Comparison of ENCODE assay signal across 8 cellular contexts in genomic region chr1:1399187-1399869, GRCh38. TPM values are rescaled to one million over a fixed set of nuclear protein-coding genes. Genes with fewer than 3 reads are reported as not detected.
A peak's percentile ranks its signal among the peaks of the same experiment; 100 is the strongest.
DNase-seq lines count a peak whose midpoint lies in the region; ATAC-seq and TF ChIP-seq lines count a peak whose summit lies in the region.

Gene CCNL2, minus strand, starts transcription at chr1:1399335. Its CDS starts 29 bp downstream, at chr1:1399306.

- ATAC-seq in HG02588 (IDR thresholded peaks at IDR 0.05; ENCODE audit: unreplicated experiment) (peak; percentile 89), omental fat pad (ENCODE audit: low FRiP score) (peak; percentile 98)

- H4K20me1 ChIP-seq in SK-N-SH (ENCODE audit: insufficient read depth): no peaks in the 10 kb centered on the region

- peaks cover 27% of the 10 kb centered on the region for H3F3A ChIP-seq in SK-N-SH (replicated peaks; ENCODE audit: insufficient read depth)

- H3K4me1 ChIP-seq in SK-N-SH (ENCODE audit: control insufficient read depth in 1 of 2, insufficient read depth in 2 of 2, low read depth in 1 of 2, low read length in 1 of 2) (peaks cover 6 to 23% of the 10 kb centered on the region in 2 experiments; a peak in 1 of 4 replicates), testis (peaks cover 18% of the 10 kb centered on the region)

- H3K27ac ChIP-seq in SK-N-SH (ENCODE audit: low read depth in 2 of 2, low read length in 1 of 2): peak within 1 kb of the TSS; percentile 72 to 85
- peak within 1 kb of the TSS; percentile 70 to 86 for H3K27ac ChIP-seq in testis

- peak within 1 kb of the TSS; percentile 97 for H3K4me3 Mint-ChIP-seq in activated naive CD4-positive, alpha-beta T cell treated with anti-CD3 and anti-CD28 coated beads, Interleukin-2, amount 50 U/mL, for 24 hours

- TF ChIP-seq RAD21 in SK-N-SH (IDR thresholded peaks at IDR 0.05; ENCODE audit: low read length): no peak

- H3K36me3 ChIP-seq in SK-N-SH (replicated peaks in 1 of 2; ENCODE audit: control insufficient read depth in 1 of 2, insufficient read depth in 2 of 2, low read length in 1 of 2) (peaks cover 24 to 35% of the 10 kb centered on the region in 2 experiments), testis (ENCODE audit: low read depth, missing control alignments) (no peaks in the 10 kb centered on the region)

- H3K27me3 ChIP-seq in SK-N-SH (ENCODE audit: insufficient read depth) (no peaks in the 10 kb centered on the region), testis (no peaks in the 10 kb centered on the region)

- peak; percentile 38 for TF ChIP-seq CTCF in GM10266 (IDR thresholded peaks at IDR 0.05; ENCODE audit: control insufficient read depth, insufficient read depth, low read depth, missing control alignments)
- TF ChIP-seq CTCF in SK-N-SH (IDR thresholded peaks at IDR 0.05): peak; percentile 53
- no peak for TF ChIP-seq CTCF in omental fat pad (IDR thresholded peaks at IDR 0.05)
- TF ChIP-seq CTCF in testis (IDR thresholded peaks at IDR 0.05): peak; percentile 53 to 68 (median 59)

- no peak for TF ChIP-seq POLR2A in testis (IDR thresholded peaks at IDR 0.05)

- TF ChIP-seq EP300 in SK-N-SH (IDR thresholded peaks at IDR 0.05; ENCODE audit: borderline replicate concordance in 1 of 2, low read depth in 1 of 2, low read length in 1 of 2): peak in 1 of 2 experiments; percentile 20; a peak in 1 of 4 replicates

- no peaks in the 10 kb centered on the region for H3K27me3 Mint-ChIP-seq in activated naive CD4-positive, alpha-beta T cell treated with anti-CD3 and anti-CD28 coated beads, Interleukin-2, amount 50 U/mL, for 24 hours

- H3K9ac ChIP-seq in SK-N-SH: peak within 1 kb of the TSS; percentile 93

- peak within 1 kb of the TSS; percentile 85 for H3K27ac Mint-ChIP-seq in activated naive CD4-positive, alpha-beta T cell treated with anti-CD3 and anti-CD28 coated beads, Interleukin-2, amount 50 U/mL, for 24 hours

- H3K4me1 Mint-ChIP-seq in activated naive CD4-positive, alpha-beta T cell treated with anti-CD3 and anti-CD28 coated beads, Interleukin-2, amount 50 U/mL, for 24 hours: peaks cover 45% of the 10 kb centered on the region

- H3K9me2 ChIP-seq in SK-N-SH: no peaks in the 10 kb centered on the region

- CTCF ChIA-PET in SK-N-SH (lab: Yijun Ruan, JAX): interaction anchor here (0.7 to 3.8 kb wide), 8 partner anchors 8 to 219 kb away, joined by 3 to 16 read pairs (median 3); partner anchors contain the start of genes ATAD3A and MRPL20

- H3K9me3 ChIP-seq in SK-N-SH: no peaks in the 10 kb centered on the region
- no peaks in the 10 kb centered on the region for H3K9me3 ChIP-seq in testis

- no CpG with 5 or more reads among the region's 86 CpGs for WGBS in SK-N-SH (ENCODE audit: low lambda C conversion rate)
- WGBS in testis, 2 donors: 1 to 3% methylated on average over 6 to 75 of the region's 86 CpGs

- H3K4me3 ChIP-seq in SK-N-SH (ENCODE audit: low read depth in 2 of 2, low read length in 1 of 2): peak within 1 kb of the TSS; percentile 74 to 78
- peak within 1 kb of the TSS; percentile 93 to 100 for H3K4me3 ChIP-seq in testis

- intact Hi-C loops in testis (cut with DNase I; ENCODE audit: low total_unique reads): no loop called here

- peak within 1 kb of the TSS; percentile 63; the same call in 1 of the 2 replicates for H2AFZ ChIP-seq in SK-N-SH (ENCODE audit: low read depth)

- POLR2A ChIA-PET in SK-N-SH (lab: Yijun Ruan, JAX): interaction anchor here (0.6 to 2.1 kb wide), 6 partner anchors 8 to 28 kb away, joined by 3 to 15 read pairs (median 6); partner anchors contain the start of genes AURKAIP1 and MRPL20

- peak within 1 kb of the TSS; percentile 94 for H3K4me2 ChIP-seq in SK-N-SH

- peaks cover 91% of the 10 kb centered on the region for H3K79me2 ChIP-seq in SK-N-SH (ENCODE audit: insufficient read depth)

- peak; percentile 99 for DNase-seq in GM10266 (ENCODE audit: extremely low spot score)
- peak; percentile 92 for DNase-seq in NCI-H1048 (lab: John Stamatoyannopoulos, UW)
- DNase-seq in SK-N-SH: peak; percentile 99
- DNase-seq in glomerular endothelial cell (ENCODE audit: extremely low read depth, low read depth, low spot score): peak; percentile 69
- DNase-seq in omental fat pad (ENCODE audit: low spot score): peak; percentile 81
- DNase-seq in testis: peak; percentile 98

- H3K9me3 Mint-ChIP-seq in activated naive CD4-positive, alpha-beta T cell treated with anti-CD3 and anti-CD28 coated beads, Interleukin-2, amount 50 U/mL, for 24 hours: no peaks in the 10 kb centered on the region

- H3K36me3 Mint-ChIP-seq in activated naive CD4-positive, alpha-beta T cell treated with anti-CD3 and anti-CD28 coated beads, Interleukin-2, amount 50 U/mL, for 24 hours: peaks cover 18% of the 10 kb centered on the region

TF ChIP-seq in SK-N-SH, 30 proteins besides CTCF, POLR2A, EP300 and RAD21 (continues in another document):
- TF ChIP-seq REST (IDR thresholded peaks at IDR 0.05; ENCODE audit: low read depth, low read length) (no peak), TAF1 (IDR thresholded peaks at IDR 0.05; ENCODE audit: borderline replicate concordance, low read depth, low read length) (peak; percentile 46), GATA2 (CRISPR knock-in tag; IDR thresholded peaks at IDR 0.05) (no peak), YY1 (IDR thresholded peaks at IDR 0.05; ENCODE audit: low read depth) (peak; percentile 91), SMC3 (IDR thresholded peaks at IDR 0.05; ENCODE audit: low read depth, low read length) (no peak), RFX5 (IDR thresholded peaks at IDR 0.05; ENCODE audit: low read length) (0 out of 2 replicates have a peak, but pooled peaks have one; percentile 31), FOXJ3 (CRISPR knock-in tag; IDR thresholded peaks at IDR 0.05) (no peak), RXRA (IDR thresholded peaks at IDR 0.05; ENCODE audit: borderline replicate concordance, low read depth) (no peak), SIN3A (IDR thresholded peaks at IDR 0.05; ENCODE audit: borderline replicate concordance, low read depth, low read length) (no peak), MAX (IDR thresholded peaks at IDR 0.05; ENCODE audit: low read depth) (peak; percentile 85; the same call in 1 of the 2 replicates), MXI1 (IDR thresholded peaks at IDR 0.05; ENCODE audit: low read depth, low read length) (peak; percentile 94), GABPA (IDR thresholded peaks at IDR 0.05; ENCODE audit: low read depth) (peak; percentile 89), ELF1 (IDR thresholded peaks at IDR 0.05) (peak; percentile 95), MEF2A (IDR thresholded peaks at IDR 0.05; ENCODE audit: borderline replicate concordance, low read depth) (no peak), TCF12 (IDR thresholded peaks at IDR 0.05) (no peak), POLR2AphosphoS5 (IDR thresholded peaks at IDR 0.05; ENCODE audit: low read depth, low read length) (peak; percentile 76), CHD2 (IDR thresholded peaks at IDR 0.05; ENCODE audit: low read length, partially characterized antibody) (peak; percentile 91), USF2 (IDR thresholded peaks at IDR 0.05; ENCODE audit: borderline replicate concordance, low read depth, low read length) (no peak), EZH2phosphoT487 (IDR thresholded peaks at IDR 0.05; ENCODE audit: borderline replicate concordance, low read depth) (no peak), FOSL2 (IDR thresholded peaks at IDR 0.05; ENCODE audit: borderline replicate concordance, low read depth) (no peak)

RNA-seq across cellular contexts. Expression of gene CCNL2, which starts in this region (rescaled TPM):
- 362 and 475 TPM in 2 replicates for polyA plus RNA-seq in SK-N-SH (2012; rRNA removed)
- 51.6 and 68.2 TPM in 2 replicates for polyA plus RNA-seq in SK-N-SH (2012; cell fraction: cytosol; rRNA removed)
- 3,259 and 3,720 TPM in 2 replicates for polyA plus RNA-seq in SK-N-SH (2012; cell fraction: nucleus; rRNA removed)
- 111 and 189 TPM in 2 replicates for total RNA-seq in glomerular endothelial cell
- 100 to 1,000 TPM; 142 to 273 (median 204) TPM for total RNA-seq in omental fat pad
- 100 to 1,000 TPM; 204 to 209 TPM for total RNA-seq in testis
- 90.9 TPM for polyA plus RNA-seq in testis (ENCODE audit: insufficient read depth, low read depth, low replicate concordance)

Comparison
In these comparisons a context has a peak if more than half of its experiments do, and no peak if none do; other contexts are left out.
1. Peak in every context shown above with its lines: DNase-seq, ATAC-seq, H3K4me3 ChIP-seq and H3K27ac ChIP-seq.
2. CTCF ChIP-seq: peak in GM10266 (single experiment), SK-N-SH (single experiment) and testis (3 of 3); none in omental fat pad (0 of 3).